27 cellular contexts compared by ENCODE assay signal in the genomic region with DNA sequence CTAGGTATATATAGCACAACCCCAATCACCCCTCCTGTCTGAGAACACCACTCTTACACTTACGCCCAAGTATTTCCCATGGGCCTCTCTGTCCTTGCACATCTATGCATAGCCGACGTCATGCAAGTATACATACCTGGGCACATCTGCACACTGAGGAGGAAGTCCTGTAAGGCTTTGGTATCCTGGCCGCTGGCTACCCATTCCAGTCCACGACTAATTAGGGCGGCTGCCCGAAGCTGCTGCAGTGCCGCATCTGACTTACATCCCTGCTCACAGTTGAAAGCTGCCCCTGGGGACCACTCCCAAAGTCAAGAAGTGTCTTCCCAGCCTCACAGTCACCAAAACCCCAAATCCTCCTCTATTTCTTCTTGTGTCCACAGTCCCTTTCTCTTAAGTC.
"Had no signal": no experiment of that assay in that cellular context is flagged by ENCODE, and none has a peak within 500 bp of the region (broad histone marks: within the 10 kb centered on the region; RNA-seq: fewer than 3 reads in every experiment).

No MANE protein-coding gene starts in this region.

- H3K9me3 Mint-ChIP-seq: activated naive CD4-positive, alpha-beta T cell treated with anti-CD3 and anti-CD28 coated beads, Interleukin-2, amount 50 U/mL, for 24 hours; activated T-helper 2 cell treated with anti-CD3 and anti-CD28 coated beads, Interferon-gamma antibody, Interleukin-2, Interleukin-4, amounts not matched to agents 10 μg/mL and 5 μg/mL and 100 μg/mL, durations not matched to agents 14 hours and 24 hours and 36 hours; brain; central memory CD8-positive, alpha-beta T cell; WTC11 had no signal

- H3K27me3 ChIP-seq: MG63, SJCRH30 had no signal

- H3K27ac Mint-ChIP-seq: activated naive CD4-positive, alpha-beta T cell treated with anti-CD3 and anti-CD28 coated beads, Interleukin-2, amount 50 U/mL, for 24 hours; activated T-helper 2 cell treated with anti-CD3 and anti-CD28 coated beads, Interferon-gamma antibody, Interleukin-2, Interleukin-4, amounts not matched to agents 10 μg/mL and 5 μg/mL and 100 μg/mL, durations not matched to agents 14 hours and 24 hours and 36 hours; WTC11 had no signal

- H3K27ac ChIP-seq: SJCRH30 had no signal

- H3K4me1 ChIP-seq: SJCRH30 had no signal

- H3K27me3 Mint-ChIP-seq: activated naive CD4-positive, alpha-beta T cell treated with anti-CD3 and anti-CD28 coated beads, Interleukin-2, amount 50 U/mL, for 24 hours; central memory CD8-positive, alpha-beta T cell had no signal

- ATAC-seq: HepG2, Panc1, WTC11 had no signal

- H3K9me3 ChIP-seq: MG63, SJCRH30, SK-N-SH had no signal

- DNase-seq: activated CD4-positive, alpha-beta T cell treated with anti-CD3 and anti-CD28 coated beads for 48 hours; activated CD4-positive, CD25-positive, alpha-beta regulatory T cell treated with anti-CD3 and anti-CD28 coated beads, Interleukin-2, amount 50 U/mL, for 72 hours; activated gamma-delta T cell treated with Interleukin-2 at 50 U/mL for 16 hours; activated T-cell treated with anti-CD3 and anti-CD28 coated beads for 4 hours; activated T-cell treated with anti-CD3 and anti-CD28 coated beads, Interleukin-2, amount 50 U/mL, for 48 hours; amygdala; MG63; MV-4-11; NCI-H1092 treated with DMSO at 0.1 percent for 48 hours; NCI-H1417 treated with DMSO at 0.1 percent for 48 hours; NCI-H1694; NCI-H2029 treated with DMSO at 0.1 percent for 48 hours; NCI-H510A treated with DMSO at 0.1 percent for 48 hours; NCI-H69; NK-92 treated with Interleukin-12 subunit alpha and Interleukin-12 subunit beta, amount 100 ng/mL, for 24 hours; OCI-M1; Right ventricle myocardium superior; RPMI8226; SJCRH30; SK-N-SH had no signal

- H3K4me3 Mint-ChIP-seq: activated naive CD4-positive, alpha-beta T cell treated with anti-CD3 and anti-CD28 coated beads, Interleukin-2, amount 50 U/mL, for 24 hours; central memory CD8-positive, alpha-beta T cell; WTC11 had no signal

- H3K4me3 ChIP-seq: MG63, SJCRH30 had no signal
